23 cellular contexts compared by ENCODE assay signal in genomic region chr22:27630754-27631153, GRCh38.
"Had no signal": no experiment of that assay in that cellular context is flagged by ENCODE, and none has a peak within 500 bp of the region (broad histone marks: within the 10 kb centered on the region; RNA-seq: fewer than 3 reads in every experiment).

No MANE protein-coding gene starts in this region.

- H3K4me1 ChIP-seq: adrenal gland, ascending aorta had no signal

- H3K4me1 Mint-ChIP-seq: activated T-helper 17 cell treated with anti-CD3 and anti-CD28 coated beads, Interleukin-2, amount 50 U/mL, for 72 hours; stimulated activated effector memory CD8-positive, alpha-beta T cell treated with anti-CD3 and anti-CD28 coated beads, Interleukin-12 subunit alpha, Interleukin-12 subunit beta, amount 100 ng/mL, for 72 hours; stimulated activated naive CD8-positive, alpha-beta T cell treated with anti-CD3 and anti-CD28 coated beads, Interleukin-15, amount 100 ng/mL, for 72 hours had no signal

- ATAC-seq: activated T-helper 17 cell treated with anti-CD3 and anti-CD28 coated beads, Interleukin-2, amount 50 U/mL, for 72 hours; effector memory CD8-positive, alpha-beta T cell; left ventricle myocardium superior; sciatic nerve; stimulated activated effector memory CD8-positive, alpha-beta T cell treated with anti-CD3 and anti-CD28 coated beads, Interleukin-12 subunit alpha, Interleukin-12 subunit beta, amount 100 ng/mL, for 72 hours; stimulated activated naive CD8-positive, alpha-beta T cell treated with anti-CD3 and anti-CD28 coated beads, Interleukin-15, amount 100 ng/mL, for 72 hours had no signal

- H3K27ac ChIP-seq: adrenal gland, ascending aorta, brain microvascular endothelial cell, esophagus muscularis mucosa, tibial artery had no signal

- H3K36me3 Mint-ChIP-seq: activated naive CD8-positive, alpha-beta T cell; stimulated activated effector memory CD8-positive, alpha-beta T cell treated with anti-CD3 and anti-CD28 coated beads, Interleukin-12 subunit alpha, Interleukin-12 subunit beta, amount 100 ng/mL, for 72 hours had no signal

- H3K36me3 ChIP-seq: adrenal gland, ascending aorta, brain microvascular endothelial cell, esophagus muscularis mucosa, tibial artery had no signal

- H3K9me3 ChIP-seq: adrenal gland, ascending aorta, esophagus muscularis mucosa, tibial artery had no signal

- H3K9me3 Mint-ChIP-seq: activated T-helper 17 cell treated with anti-CD3 and anti-CD28 coated beads, Interleukin-2, amount 50 U/mL, for 72 hours; effector memory CD8-positive, alpha-beta T cell; stimulated activated naive CD8-positive, alpha-beta T cell treated with anti-CD3 and anti-CD28 coated beads, Interleukin-15, amount 100 ng/mL, for 72 hours had no signal

- H3K4me3 Mint-ChIP-seq: activated naive CD8-positive, alpha-beta T cell; activated T-helper 17 cell treated with anti-CD3 and anti-CD28 coated beads, Interleukin-2, amount 50 U/mL, for 72 hours; effector memory CD8-positive, alpha-beta T cell; nephron; stimulated activated effector memory CD8-positive, alpha-beta T cell treated with anti-CD3 and anti-CD28 coated beads, Interleukin-12 subunit alpha, Interleukin-12 subunit beta, amount 100 ng/mL, for 72 hours; stimulated activated naive CD8-positive, alpha-beta T cell treated with anti-CD3 and anti-CD28 coated beads, Interleukin-15, amount 100 ng/mL, for 72 hours had no signal

- H3K4me3 ChIP-seq: adrenal gland, ascending aorta, esophagus muscularis mucosa, tibial artery had no signal

- DNase-seq: activated T-cell treated with anti-CD3 and anti-CD28 coated beads, Interleukin-2, amount 50 U/mL, for 1 hour; adrenal gland; brain microvascular endothelial cell; caudate nucleus; effector memory CD8-positive, alpha-beta T cell; hippocampal formation; kidney glomerular epithelial cell; left ventricle myocardium superior; mammary epithelial cell; nucleus accumbens; small intestine; stimulated activated CD4-positive, alpha-beta T cell treated with anti-CD3 and anti-CD28 coated beads, Interleukin-2, amount 100 ng/mL, for 24 hours; stimulated activated naive CD8-positive, alpha-beta T cell treated with anti-CD3 and anti-CD28 coated beads, Interleukin-15, amount 100 ng/mL, for 72 hours; T-helper 1 cell; T-helper 9 cell; tibial artery had no signal

- H3K27me3 ChIP-seq: adrenal gland, ascending aorta, brain microvascular endothelial cell, esophagus muscularis mucosa, tibial artery had no signal

- H3K27ac Mint-ChIP-seq: activated naive CD8-positive, alpha-beta T cell; activated T-helper 17 cell treated with anti-CD3 and anti-CD28 coated beads, Interleukin-2, amount 50 U/mL, for 72 hours; effector memory CD8-positive, alpha-beta T cell; stimulated activated effector memory CD8-positive, alpha-beta T cell treated with anti-CD3 and anti-CD28 coated beads, Interleukin-12 subunit alpha, Interleukin-12 subunit beta, amount 100 ng/mL, for 72 hours; stimulated activated naive CD8-positive, alpha-beta T cell treated with anti-CD3 and anti-CD28 coated beads, Interleukin-15, amount 100 ng/mL, for 72 hours had no signal
